In the genomic region with DNA sequence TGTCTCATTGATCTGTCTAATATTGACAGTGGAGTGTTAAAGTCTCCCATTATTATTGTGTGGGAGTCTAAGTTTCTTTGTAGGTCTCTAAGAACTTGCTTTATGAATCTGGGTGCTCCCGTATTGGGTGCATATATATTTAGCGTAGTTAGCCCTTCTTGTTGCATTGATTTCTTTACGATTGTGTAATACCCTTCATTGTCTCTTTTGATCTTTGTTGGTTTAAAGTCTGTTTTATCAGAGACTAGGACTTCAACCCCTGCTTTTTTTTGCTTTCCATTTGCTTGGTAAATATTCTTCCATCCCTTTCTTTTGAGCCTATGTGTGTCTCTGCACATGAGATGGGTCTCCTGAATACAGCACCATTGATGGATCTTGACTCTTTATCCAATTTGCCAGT, we compare ENCODE assay signal across 1 cellular context.
TF ChIP-seq lines count a peak whose summit lies in the region.

No MANE protein-coding gene starts in this region.

TF ChIP-seq in HepG2, 621 proteins besides CTCF, POLR2A, EP300 and RAD21 (continues in another document):
- peak; percentile 76 for TF ChIP-seq MED1 (CRISPR knock-in tag; IDR thresholded peaks at IDR 0.05)
- TF ChIP-seq ZNF703 (CRISPR knock-in tag; IDR thresholded peaks at IDR 0.05; ENCODE audit: borderline replicate concordance): 0 out of 2 replicates have a peak, but pooled peaks have one; percentile 55
- peak; percentile 73; the same call in 1 of the 2 replicates for TF ChIP-seq GATA4 (IDR thresholded peaks at IDR 0.05; ENCODE audit: borderline replicate concordance, low read depth)
- TF ChIP-seq THAP11 (CRISPR knock-in tag; IDR thresholded peaks at IDR 0.05): peak; percentile 77
- peak; percentile 64; the same call in 1 of the 2 replicates for TF ChIP-seq HHEX (CRISPR knock-in tag; IDR thresholded peaks at IDR 0.05)
- TF ChIP-seq SMAD3 (CRISPR knock-in tag; IDR thresholded peaks at IDR 0.05): 0 out of 2 replicates have a peak, but pooled peaks have one; percentile 53
- peak; percentile 93 for TF ChIP-seq RCOR2 (CRISPR knock-in tag; IDR thresholded peaks at IDR 0.05)
- 0 out of 2 replicates have a peak, but pooled peaks have one; percentile 53 for TF ChIP-seq PPARG (CRISPR knock-in tag; conservative IDR thresholded peaks at IDR 0.05)
- TF ChIP-seq, protein P1, sequence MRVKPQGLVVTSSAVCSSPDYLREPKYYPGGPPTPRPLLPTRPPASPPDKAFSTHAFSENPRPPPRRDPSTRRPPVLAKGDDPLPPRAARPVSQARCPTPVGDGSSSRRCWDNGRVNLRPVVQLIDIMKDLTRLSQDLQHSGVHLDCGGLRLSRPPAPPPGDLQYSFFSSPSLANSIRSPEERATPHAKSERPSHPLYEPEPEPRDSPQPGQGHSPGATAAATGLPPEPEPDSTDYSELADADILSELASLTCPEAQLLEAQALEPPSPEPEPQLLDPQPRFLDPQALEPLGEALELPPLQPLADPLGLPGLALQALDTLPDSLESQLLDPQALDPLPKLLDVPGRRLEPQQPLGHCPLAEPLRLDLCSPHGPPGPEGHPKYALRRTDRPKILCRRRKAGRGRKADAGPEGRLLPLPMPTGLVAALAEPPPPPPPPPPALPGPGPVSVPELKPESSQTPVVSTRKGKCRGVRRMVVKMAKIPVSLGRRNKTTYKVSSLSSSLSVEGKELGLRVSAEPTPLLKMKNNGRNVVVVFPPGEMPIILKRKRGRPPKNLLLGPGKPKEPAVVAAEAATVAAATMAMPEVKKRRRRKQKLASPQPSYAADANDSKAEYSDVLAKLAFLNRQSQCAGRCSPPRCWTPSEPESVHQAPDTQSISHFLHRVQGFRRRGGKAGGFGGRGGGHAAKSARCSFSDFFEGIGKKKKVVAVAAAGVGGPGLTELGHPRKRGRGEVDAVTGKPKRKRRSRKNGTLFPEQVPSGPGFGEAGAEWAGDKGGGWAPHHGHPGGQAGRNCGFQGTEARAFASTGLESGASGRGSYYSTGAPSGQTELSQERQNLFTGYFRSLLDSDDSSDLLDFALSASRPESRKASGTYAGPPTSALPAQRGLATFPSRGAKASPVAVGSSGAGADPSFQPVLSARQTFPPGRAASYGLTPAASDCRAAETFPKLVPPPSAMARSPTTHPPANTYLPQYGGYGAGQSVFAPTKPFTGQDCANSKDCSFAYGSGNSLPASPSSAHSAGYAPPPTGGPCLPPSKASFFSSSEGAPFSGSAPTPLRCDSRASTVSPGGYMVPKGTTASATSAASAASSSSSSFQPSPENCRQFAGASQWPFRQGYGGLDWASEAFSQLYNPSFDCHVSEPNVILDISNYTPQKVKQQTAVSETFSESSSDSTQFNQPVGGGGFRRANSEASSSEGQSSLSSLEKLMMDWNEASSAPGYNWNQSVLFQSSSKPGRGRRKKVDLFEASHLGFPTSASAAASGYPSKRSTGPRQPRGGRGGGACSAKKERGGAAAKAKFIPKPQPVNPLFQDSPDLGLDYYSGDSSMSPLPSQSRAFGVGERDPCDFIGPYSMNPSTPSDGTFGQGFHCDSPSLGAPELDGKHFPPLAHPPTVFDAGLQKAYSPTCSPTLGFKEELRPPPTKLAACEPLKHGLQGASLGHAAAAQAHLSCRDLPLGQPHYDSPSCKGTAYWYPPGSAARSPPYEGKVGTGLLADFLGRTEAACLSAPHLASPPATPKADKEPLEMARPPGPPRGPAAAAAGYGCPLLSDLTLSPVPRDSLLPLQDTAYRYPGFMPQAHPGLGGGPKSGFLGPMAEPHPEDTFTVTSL (CRISPR knock-in tag; IDR thresholded peaks at IDR 0.05; ENCODE audit: borderline replicate concordance): peak; percentile 99
- TF ChIP-seq TBX2 (CRISPR knock-in tag; IDR thresholded peaks at IDR 0.05; ENCODE audit: borderline replicate concordance): 0 out of 2 replicates have a peak, but pooled peaks have one; percentile 31
- peak; percentile 61 for TF ChIP-seq SKI (IDR thresholded peaks at IDR 0.05; ENCODE audit: partially characterized antibody)
- TF ChIP-seq, protein P2, sequence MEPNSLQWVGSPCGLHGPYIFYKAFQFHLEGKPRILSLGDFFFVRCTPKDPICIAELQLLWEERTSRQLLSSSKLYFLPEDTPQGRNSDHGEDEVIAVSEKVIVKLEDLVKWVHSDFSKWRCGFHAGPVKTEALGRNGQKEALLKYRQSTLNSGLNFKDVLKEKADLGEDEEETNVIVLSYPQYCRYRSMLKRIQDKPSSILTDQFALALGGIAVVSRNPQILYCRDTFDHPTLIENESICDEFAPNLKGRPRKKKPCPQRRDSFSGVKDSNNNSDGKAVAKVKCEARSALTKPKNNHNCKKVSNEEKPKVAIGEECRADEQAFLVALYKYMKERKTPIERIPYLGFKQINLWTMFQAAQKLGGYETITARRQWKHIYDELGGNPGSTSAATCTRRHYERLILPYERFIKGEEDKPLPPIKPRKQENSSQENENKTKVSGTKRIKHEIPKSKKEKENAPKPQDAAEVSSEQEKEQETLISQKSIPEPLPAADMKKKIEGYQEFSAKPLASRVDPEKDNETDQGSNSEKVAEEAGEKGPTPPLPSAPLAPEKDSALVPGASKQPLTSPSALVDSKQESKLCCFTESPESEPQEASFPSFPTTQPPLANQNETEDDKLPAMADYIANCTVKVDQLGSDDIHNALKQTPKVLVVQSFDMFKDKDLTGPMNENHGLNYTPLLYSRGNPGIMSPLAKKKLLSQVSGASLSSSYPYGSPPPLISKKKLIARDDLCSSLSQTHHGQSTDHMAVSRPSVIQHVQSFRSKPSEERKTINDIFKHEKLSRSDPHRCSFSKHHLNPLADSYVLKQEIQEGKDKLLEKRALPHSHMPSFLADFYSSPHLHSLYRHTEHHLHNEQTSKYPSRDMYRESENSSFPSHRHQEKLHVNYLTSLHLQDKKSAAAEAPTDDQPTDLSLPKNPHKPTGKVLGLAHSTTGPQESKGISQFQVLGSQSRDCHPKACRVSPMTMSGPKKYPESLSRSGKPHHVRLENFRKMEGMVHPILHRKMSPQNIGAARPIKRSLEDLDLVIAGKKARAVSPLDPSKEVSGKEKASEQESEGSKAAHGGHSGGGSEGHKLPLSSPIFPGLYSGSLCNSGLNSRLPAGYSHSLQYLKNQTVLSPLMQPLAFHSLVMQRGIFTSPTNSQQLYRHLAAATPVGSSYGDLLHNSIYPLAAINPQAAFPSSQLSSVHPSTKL (CRISPR knock-in tag; IDR thresholded peaks at IDR 0.05): peak; percentile 98
- TF ChIP-seq, protein P3, sequence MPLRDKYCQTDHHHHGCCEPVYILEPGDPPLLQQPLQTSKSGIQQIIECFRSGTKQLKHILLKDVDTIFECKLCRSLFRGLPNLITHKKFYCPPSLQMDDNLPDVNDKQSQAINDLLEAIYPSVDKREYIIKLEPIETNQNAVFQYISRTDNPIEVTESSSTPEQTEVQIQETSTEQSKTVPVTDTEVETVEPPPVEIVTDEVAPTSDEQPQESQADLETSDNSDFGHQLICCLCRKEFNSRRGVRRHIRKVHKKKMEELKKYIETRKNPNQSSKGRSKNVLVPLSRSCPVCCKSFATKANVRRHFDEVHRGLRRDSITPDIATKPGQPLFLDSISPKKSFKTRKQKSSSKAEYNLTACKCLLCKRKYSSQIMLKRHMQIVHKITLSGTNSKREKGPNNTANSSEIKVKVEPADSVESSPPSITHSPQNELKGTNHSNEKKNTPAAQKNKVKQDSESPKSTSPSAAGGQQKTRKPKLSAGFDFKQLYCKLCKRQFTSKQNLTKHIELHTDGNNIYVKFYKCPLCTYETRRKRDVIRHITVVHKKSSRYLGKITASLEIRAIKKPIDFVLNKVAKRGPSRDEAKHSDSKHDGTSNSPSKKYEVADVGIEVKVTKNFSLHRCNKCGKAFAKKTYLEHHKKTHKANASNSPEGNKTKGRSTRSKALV (CRISPR knock-in tag; IDR thresholded peaks at IDR 0.05): 0 out of 2 replicates have a peak, but pooled peaks have one; percentile 32
- TF ChIP-seq ZNF792 (CRISPR knock-in tag; IDR thresholded peaks at IDR 0.05): peak; percentile 78; the same call in 1 of the 2 replicates
- peak; percentile 90 for TF ChIP-seq BCL6 (CRISPR knock-in tag; IDR thresholded peaks at IDR 0.05)
- TF ChIP-seq ZSCAN9 (CRISPR knock-in tag; IDR thresholded peaks at IDR 0.05; ENCODE audit: borderline replicate concordance): peak; percentile 73
- peak; percentile 64; the same call in 1 of the 2 replicates for TF ChIP-seq PITX1 (CRISPR knock-in tag; IDR thresholded peaks at IDR 0.05)
- TF ChIP-seq SAP130 (CRISPR knock-in tag; IDR thresholded peaks at IDR 0.05; ENCODE audit: low read depth): peak; percentile 75
- TF ChIP-seq, protein P4, sequence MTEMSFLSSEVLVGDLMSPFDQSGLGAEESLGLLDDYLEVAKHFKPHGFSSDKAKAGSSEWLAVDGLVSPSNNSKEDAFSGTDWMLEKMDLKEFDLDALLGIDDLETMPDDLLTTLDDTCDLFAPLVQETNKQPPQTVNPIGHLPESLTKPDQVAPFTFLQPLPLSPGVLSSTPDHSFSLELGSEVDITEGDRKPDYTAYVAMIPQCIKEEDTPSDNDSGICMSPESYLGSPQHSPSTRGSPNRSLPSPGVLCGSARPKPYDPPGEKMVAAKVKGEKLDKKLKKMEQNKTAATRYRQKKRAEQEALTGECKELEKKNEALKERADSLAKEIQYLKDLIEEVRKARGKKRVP (CRISPR knock-in tag; IDR thresholded peaks at IDR 0.05): peak in 1 of 2 experiments; percentile 59; a peak in 2 of 4 replicates
- peak; percentile 46 for TF ChIP-seq ASH2L (IDR thresholded peaks at IDR 0.05; ENCODE audit: insufficient read length, low read depth, low read length)
- peak; percentile 74 for TF ChIP-seq NR2F6 (IDR thresholded peaks at IDR 0.05)
- peak; percentile 68 for TF ChIP-seq NR2F6 (CRISPR knock-in tag; IDR thresholded peaks at IDR 0.05)
- 0 out of 2 replicates have a peak, but pooled peaks have one; percentile 37 for TF ChIP-seq ATF7-NPFF (CRISPR knock-in tag; IDR thresholded peaks at IDR 0.05; ENCODE audit: low read depth)
- TF ChIP-seq TCF7L2 (IDR thresholded peaks at IDR 0.05; ENCODE audit: low read depth, low read length): peak; percentile 46
- peak; percentile 99 for TF ChIP-seq GATAD2A (CRISPR knock-in tag; IDR thresholded peaks at IDR 0.05)
- TF ChIP-seq FOXA3 (CRISPR knock-in tag; IDR thresholded peaks at IDR 0.05): peak; percentile 94
- peak; percentile 99 for TF ChIP-seq ONECUT2 (CRISPR knock-in tag; IDR thresholded peaks at IDR 0.05)
- TF ChIP-seq DPF2 (CRISPR knock-in tag; IDR thresholded peaks at IDR 0.05; ENCODE audit: borderline replicate concordance, low read depth): peak; percentile 87
- TF ChIP-seq, protein P5, sequence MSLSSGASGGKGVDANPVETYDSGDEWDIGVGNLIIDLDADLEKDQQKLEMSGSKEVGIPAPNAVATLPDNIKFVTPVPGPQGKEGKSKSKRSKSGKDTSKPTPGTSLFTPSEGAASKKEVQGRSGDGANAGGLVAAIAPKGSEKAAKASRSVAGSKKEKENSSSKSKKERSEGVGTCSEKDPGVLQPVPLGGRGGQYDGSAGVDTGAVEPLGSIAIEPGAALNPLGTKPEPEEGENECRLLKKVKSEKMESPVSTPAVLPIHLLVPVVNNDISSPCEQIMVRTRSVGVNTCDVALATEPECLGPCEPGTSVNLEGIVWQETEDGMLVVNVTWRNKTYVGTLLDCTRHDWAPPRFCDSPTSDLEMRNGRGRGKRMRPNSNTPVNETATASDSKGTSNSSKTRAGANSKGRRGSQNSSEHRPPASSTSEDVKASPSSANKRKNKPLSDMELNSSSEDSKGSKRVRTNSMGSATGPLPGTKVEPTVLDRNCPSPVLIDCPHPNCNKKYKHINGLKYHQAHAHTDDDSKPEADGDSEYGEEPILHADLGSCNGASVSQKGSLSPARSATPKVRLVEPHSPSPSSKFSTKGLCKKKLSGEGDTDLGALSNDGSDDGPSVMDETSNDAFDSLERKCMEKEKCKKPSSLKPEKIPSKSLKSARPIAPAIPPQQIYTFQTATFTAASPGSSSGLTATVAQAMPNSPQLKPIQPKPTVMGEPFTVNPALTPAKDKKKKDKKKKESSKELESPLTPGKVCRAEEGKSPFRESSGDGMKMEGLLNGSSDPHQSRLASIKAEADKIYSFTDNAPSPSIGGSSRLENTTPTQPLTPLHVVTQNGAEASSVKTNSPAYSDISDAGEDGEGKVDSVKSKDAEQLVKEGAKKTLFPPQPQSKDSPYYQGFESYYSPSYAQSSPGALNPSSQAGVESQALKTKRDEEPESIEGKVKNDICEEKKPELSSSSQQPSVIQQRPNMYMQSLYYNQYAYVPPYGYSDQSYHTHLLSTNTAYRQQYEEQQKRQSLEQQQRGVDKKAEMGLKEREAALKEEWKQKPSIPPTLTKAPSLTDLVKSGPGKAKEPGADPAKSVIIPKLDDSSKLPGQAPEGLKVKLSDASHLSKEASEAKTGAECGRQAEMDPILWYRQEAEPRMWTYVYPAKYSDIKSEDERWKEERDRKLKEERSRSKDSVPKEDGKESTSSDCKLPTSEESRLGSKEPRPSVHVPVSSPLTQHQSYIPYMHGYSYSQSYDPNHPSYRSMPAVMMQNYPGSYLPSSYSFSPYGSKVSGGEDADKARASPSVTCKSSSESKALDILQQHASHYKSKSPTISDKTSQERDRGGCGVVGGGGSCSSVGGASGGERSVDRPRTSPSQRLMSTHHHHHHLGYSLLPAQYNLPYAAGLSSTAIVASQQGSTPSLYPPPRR (CRISPR knock-in tag; IDR thresholded peaks at IDR 0.05; ENCODE audit: borderline replicate concordance): peak; percentile 84
- peak; percentile 57; the same call in 1 of the 2 replicates for TF ChIP-seq FOXP1 (IDR thresholded peaks at IDR 0.05)
- TF ChIP-seq FOXP1 (CRISPR knock-in tag; IDR thresholded peaks at IDR 0.05): peak; percentile 90
- peak; percentile 75; the same call in 1 of the 2 replicates for TF ChIP-seq ZBTB20 (CRISPR knock-in tag; IDR thresholded peaks at IDR 0.05; ENCODE audit: borderline replicate concordance, low read depth)
- peak; percentile 54 for TF ChIP-seq ATF1 (CRISPR knock-in tag; IDR thresholded peaks at IDR 0.05)
- peak; percentile 18; the same call in 1 of the 2 replicates for TF ChIP-seq KAT2B (IDR thresholded peaks at IDR 0.05; ENCODE audit: borderline replicate concordance, low read depth, low read length)
- TF ChIP-seq ZNF644 (CRISPR knock-in tag; IDR thresholded peaks at IDR 0.05; ENCODE audit: low read depth): 0 out of 2 replicates have a peak, but pooled peaks have one; percentile 58
- peak; percentile 18; the same call in 1 of the 2 replicates for TF ChIP-seq ZNF263 (CRISPR knock-in tag; IDR thresholded peaks at IDR 0.05)
- TF ChIP-seq HNF4G (IDR thresholded peaks at IDR 0.05; ENCODE audit: borderline replicate concordance, low read depth, low read length): peak; percentile 81
- peak; percentile 83; the same call in 1 of the 2 replicates for TF ChIP-seq HNF4G (CRISPR knock-in tag; IDR thresholded peaks at IDR 0.05; ENCODE audit: borderline replicate concordance, low read depth)
- TF ChIP-seq ISL2 (CRISPR knock-in tag; IDR thresholded peaks at IDR 0.05): peak; percentile 98
- TF ChIP-seq, protein P6, sequence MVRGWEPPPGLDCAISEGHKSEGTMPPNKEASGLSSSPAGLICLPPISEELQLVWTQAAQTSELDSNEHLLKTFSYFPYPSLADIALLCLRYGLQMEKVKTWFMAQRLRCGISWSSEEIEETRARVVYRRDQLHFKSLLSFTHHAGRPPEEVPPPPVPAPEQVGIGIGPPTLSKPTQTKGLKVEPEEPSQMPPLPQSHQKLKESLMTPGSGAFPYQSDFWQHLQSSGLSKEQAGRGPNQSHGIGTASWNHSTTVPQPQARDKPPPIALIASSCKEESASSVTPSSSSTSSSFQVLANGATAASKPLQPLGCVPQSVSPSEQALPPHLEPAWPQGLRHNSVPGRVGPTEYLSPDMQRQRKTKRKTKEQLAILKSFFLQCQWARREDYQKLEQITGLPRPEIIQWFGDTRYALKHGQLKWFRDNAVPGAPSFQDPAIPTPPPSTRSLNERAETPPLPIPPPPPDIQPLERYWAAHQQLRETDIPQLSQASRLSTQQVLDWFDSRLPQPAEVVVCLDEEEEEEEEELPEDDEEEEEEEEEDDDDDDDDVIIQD (CRISPR knock-in tag; IDR thresholded peaks at IDR 0.05; ENCODE audit: low read depth): peak; percentile 86; the same call in 1 of the 2 replicates
- TF ChIP-seq DNMT3B (CRISPR knock-in tag; conservative IDR thresholded peaks at IDR 0.05): 0 out of 2 replicates have a peak, but pooled peaks have one; percentile 34
- peak; percentile 62; the same call in 1 of the 2 replicates for TF ChIP-seq MIXL1 (CRISPR knock-in tag; IDR thresholded peaks at IDR 0.05)
- peak; percentile 98 for TF ChIP-seq HMG20A (CRISPR knock-in tag; IDR thresholded peaks at IDR 0.05; ENCODE audit: borderline replicate concordance)
